ENCODE assay signal across 12 cellular contexts in genomic region chr5:149641000-149641576, GRCh38. TPM values are rescaled to one million over a fixed set of nuclear protein-coding genes. Genes with fewer than 3 reads are reported as not detected.
DNase-seq lines count a peak whose midpoint lies in the region; ATAC-seq and TF ChIP-seq lines count a peak whose summit lies in the region.
"Had no signal": no experiment of that assay in that cellular context is flagged by ENCODE, and none has a peak within 500 bp of the region (broad histone marks: within the 10 kb centered on the region; RNA-seq: fewer than 3 reads in every experiment).

No MANE protein-coding gene starts in this region.

- no peaks in the 10 kb centered on the region for H3K36me3 ChIP-seq in BJ (ENCODE audit: control insufficient read depth, insufficient read depth, low read length)
- no peaks in the 10 kb centered on the region for H3K36me3 ChIP-seq in Peyer's patch

- TF ChIP-seq CTCF in BJ (IDR thresholded peaks at IDR 0.05; ENCODE audit: insufficient read depth, low read depth, low read length) (0 out of 2 replicates have a peak, but pooled peaks have one; percentile 4), Peyer's patch (IDR thresholded peaks at IDR 0.05) (peak in 3 of 6 experiments; percentile 61 to 69 (median 66)), nephron (IDR thresholded peaks at IDR 0.05; ENCODE audit: unreplicated experiment in 3 of 3) (no peak)

- ATAC-seq in GM18498 (IDR thresholded peaks at IDR 0.05; ENCODE audit: unreplicated experiment): no peak
- ATAC-seq: stimulated activated naive CD8-positive, alpha-beta T cell treated with anti-CD3 and anti-CD28 coated beads, Interleukin-15, Interleukin-2, amounts not matched to agents 100 U/mL and 50 U/mL, for 24 hours had no signal

- no peaks in the 10 kb centered on the region for H3K9me3 ChIP-seq in Peyer's patch

- peak overlapping the region in 3 of 4 donors; percentile 69 to 95 (median 86) for H3K27ac ChIP-seq in Peyer's patch

- no peaks in the 10 kb centered on the region for H3K9me3 Mint-ChIP-seq in nephron

- DNase-seq in BJ (ENCODE audit: low read depth): no peak
- DNase-seq in Peyer's patch: peak in 2 of 3 donors; percentile 80 to 85
- peak; percentile 70 for DNase-seq in fibroblast of the conjunctiva (ENCODE audit: low read depth)
- DNase-seq in NCI-H2081 (lab: John Stamatoyannopoulos, UW): no peak
- DNase-seq in NCI-H1105 treated with DMSO at 0.1 percent for 48 hours (lab: John Stamatoyannopoulos, UW): no peak
- DNase-seq in NCI-H510A treated with DMSO at 0.1 percent for 48 hours (lab: John Stamatoyannopoulos, UW): no peak
- DNase-seq: AML-193; NCI-H1417 treated with DMSO at 0.1 percent for 48 hours; SIG-M5; stimulated activated naive CD8-positive, alpha-beta T cell treated with anti-CD3 and anti-CD28 coated beads, Interleukin-15, Interleukin-2, amounts not matched to agents 100 U/mL and 50 U/mL, for 24 hours had no signal

- CTCF ChIA-PET in BJ (lab: Yijun Ruan, JAX): interaction anchor here (1.0 to 15.6 kb wide), 6 partner anchors 8 to 321 kb away, joined by 3 to 363 read pairs (median 4); no protein-coding TSS in a partner anchor

- TF ChIP-seq POLR2A in Peyer's patch (IDR thresholded peaks at IDR 0.05): peak; percentile 31 to 38

- H3K27me3 ChIP-seq in BJ (ENCODE audit: control insufficient read depth, insufficient read depth, low read length) (peaks cover 4% of the 10 kb centered on the region; the same call in 1 of the 2 replicates), Peyer's patch (no peaks in the 10 kb centered on the region)

- H3K36me3 Mint-ChIP-seq in nephron (ENCODE audit: low read depth): no peaks in the 10 kb centered on the region

- H3K27ac Mint-ChIP-seq in nephron: peak overlapping the region in 1 of 3 experiments; percentile 57

- peaks cover 7% of the 10 kb centered on the region for H3K4me1 Mint-ChIP-seq in nephron

- peaks cover 0 to 23% (median 3%) of the 10 kb centered on the region in 4 donors for H3K4me1 ChIP-seq in Peyer's patch

- POLR2A ChIA-PET in BJ (lab: Charles Lee): no interaction called here

- peak overlapping the region in 2 of 3 experiments; percentile 56 to 64 for H3K4me3 Mint-ChIP-seq in nephron

- peaks cover 11% of the 10 kb centered on the region for H3K27me3 Mint-ChIP-seq in nephron (ENCODE audit: low read depth)

- H3K4me3 ChIP-seq in BJ (ENCODE audit: low read depth, low read length) (no peak overlapping the region), Peyer's patch (peak overlapping the region in 2 of 4 donors; percentile 38 to 60)

RNA-seq across cellular contexts. Expression of gene ARHGEF37, which starts 59.8 kb away (rescaled TPM):
- polyA plus RNA-seq in BJ (2011; rRNA removed): 0.42 and 0.92 TPM in 2 replicates
- 0.31 and 0.38 TPM in 2 replicates for polyA minus RNA-seq in BJ (2011; rRNA and poly(A)+ RNA removed)
- total RNA-seq in Peyer's patch: 10 to 100 TPM; 10.2 to 21.4 (median 15.3) TPM

Comparison
In these comparisons a context has a peak if more than half of its experiments do, and no peak if none do; other contexts are left out.
1. DNase-seq: peak in Peyer's patch (2 of 3) and fibroblast of the conjunctiva (single experiment); none in BJ (single experiment), NCI-H2081 (0 of 2), NCI-H1105 treated with DMSO at 0.1 percent for 48 hours (single experiment) and NCI-H510A treated with DMSO at 0.1 percent for 48 hours (single experiment).